In the genomic region with DNA sequence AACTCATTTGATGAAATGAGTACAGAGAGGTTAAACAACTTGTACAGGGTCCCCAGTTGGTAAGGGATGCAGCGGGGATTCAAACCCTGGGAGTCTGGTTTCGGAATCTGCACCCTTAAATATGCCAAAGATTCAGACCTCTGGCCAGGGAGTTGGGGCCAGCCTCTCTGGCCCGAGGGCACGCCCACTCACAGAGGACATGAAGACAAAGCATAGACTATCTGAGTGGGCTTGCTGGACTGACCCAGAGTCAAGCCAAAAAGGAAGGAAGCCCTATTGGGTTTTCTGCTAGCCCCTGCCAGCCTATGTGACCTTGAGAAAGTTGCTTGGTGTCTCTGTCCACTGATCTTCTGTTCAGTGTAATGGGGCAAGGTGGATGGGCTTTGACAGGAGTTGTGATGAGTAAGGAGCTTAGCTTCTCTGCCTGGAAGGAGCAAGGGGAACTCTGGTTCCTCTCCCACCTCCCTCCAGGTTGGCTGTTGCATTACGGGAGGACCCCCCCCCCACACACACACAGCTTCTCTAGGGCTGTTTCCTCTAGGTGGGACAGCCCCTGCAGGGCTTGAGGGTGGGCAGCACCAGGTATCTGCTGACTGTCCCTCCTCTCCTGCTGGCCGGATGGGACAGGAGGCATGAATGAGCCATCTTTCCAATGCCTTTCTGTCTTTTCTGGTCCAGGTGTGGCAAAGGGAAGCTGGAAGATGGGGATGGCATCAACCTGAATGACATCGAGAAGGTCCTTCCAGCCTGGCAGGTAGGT, we compare ENCODE assay signal across 25 cellular contexts.
DNase-seq lines count a peak whose midpoint lies in the region; ATAC-seq and TF ChIP-seq lines count a peak whose summit lies in the region.
"Had no signal": no experiment of that assay in that cellular context is flagged by ENCODE, and none has a peak within 500 bp of the region (broad histone marks: within the 10 kb centered on the region; RNA-seq: fewer than 3 reads in every experiment).

No MANE protein-coding gene starts in this region.

- H3K4me3 ChIP-seq in left ventricle myocardium inferior (no peak overlapping the region), upper lobe of right lung (no peak overlapping the region)
- H3K4me3 ChIP-seq: A549, GM12878, GM23338 had no signal

- H3K27ac ChIP-seq in left ventricle myocardium inferior (replicated peaks) (no peak overlapping the region), upper lobe of right lung (no peak overlapping the region)
- H3K27ac ChIP-seq: A549; BLaER1 treated with 17β-estradiol and CSF1 and Interleukin-3, amounts not matched to agents 10 nM and 100 nM had no signal

- H3K36me3 ChIP-seq in left ventricle myocardium inferior: peaks cover 51% of the 10 kb centered on the region
- no peaks in the 10 kb centered on the region for H3K36me3 ChIP-seq in upper lobe of right lung

- ATAC-seq in upper lobe of right lung: no peak
- ATAC-seq in HG03354 (IDR thresholded peaks at IDR 0.05; ENCODE audit: poor library complexity, severe bottlenecking, unreplicated experiment): no peak
- ATAC-seq: A549, GM12878, GM23338, HCT116 had no signal

- H3K36me3 Mint-ChIP-seq in mesothelial cell of epicardium: peaks cover 35% of the 10 kb centered on the region

- peaks cover 18% of the 10 kb centered on the region for H3K9me3 Mint-ChIP-seq in mesothelial cell of epicardium
- H3K9me3 Mint-ChIP-seq: CD4-positive, alpha-beta T cell had no signal

- TF ChIP-seq CTCF in left ventricle myocardium inferior (IDR thresholded peaks at IDR 0.05; ENCODE audit: borderline replicate concordance) (no peak), mesothelial cell of epicardium (IDR thresholded peaks at IDR 0.05; ENCODE audit: unreplicated experiment) (no peak), upper lobe of right lung (IDR thresholded peaks at IDR 0.05) (no peak)

- intact Hi-C loops in cardiac septum (cut with DNase I) (loop anchor here (10.0 kb wide), 2 partner anchors 635 to 775 kb away; no protein-coding TSS in a partner anchor), left ventricle myocardium inferior (cut with micrococcal nuclease) (loop anchor here (10.0 kb wide), 2 partner anchors 65 to 745 kb away; no protein-coding TSS in a partner anchor), posterior vena cava (cut with DNase I) (loop anchor here (10.0 kb wide), 4 partner anchors 125 to 745 kb away; no protein-coding TSS in a partner anchor), upper lobe of right lung (cut with DNase I) (loop anchor here (10.0 kb wide), 1 partner anchor 275 kb away; no protein-coding TSS in a partner anchor)

- DNase-seq in cardiac septum (ENCODE audit: low spot score) (peak; percentile 33), left ventricle myocardium inferior (no peak), mesothelial cell of epicardium (ENCODE audit: low spot score in 2 of 2, unreplicated experiment in 2 of 2) (peak; percentile 3 to 19), posterior vena cava (ENCODE audit: low spot score) (peak; percentile 55), upper lobe of right lung (peak; percentile 32), dermis blood vessel endothelial cell (no peak), MV-4-11 (lab: John Stamatoyannopoulos, UW) (no peak)
- DNase-seq: 8988T; ACHN; AML-193; BE2C; CD8-positive, alpha-beta memory T cell; DMS 273 treated with DMSO at 0.1 percent for 48 hours; DMS79; EL; GDM1; H9 had no signal

- H3K9me3 ChIP-seq in left ventricle myocardium inferior (replicated peaks) (peaks cover 16% of the 10 kb centered on the region), upper lobe of right lung (no peaks in the 10 kb centered on the region)
- H3K9me3 ChIP-seq: BE2C had no signal

- no peak overlapping the region for H3K27ac Mint-ChIP-seq in mesothelial cell of epicardium
- H3K27ac Mint-ChIP-seq: CD14-positive monocyte; CD4-positive, alpha-beta T cell; GM23338; H9 had no signal

- no peaks in the 10 kb centered on the region for H3K4me1 Mint-ChIP-seq in mesothelial cell of epicardium
- H3K4me1 Mint-ChIP-seq: CD8-positive, alpha-beta memory T cell; GM23338; H9 had no signal

- H3K4me1 ChIP-seq in left ventricle myocardium inferior (peaks cover 21% of the 10 kb centered on the region), upper lobe of right lung (no peaks in the 10 kb centered on the region)

- H3K4me3 Mint-ChIP-seq in mesothelial cell of epicardium: no peak overlapping the region
- H3K4me3 Mint-ChIP-seq: CD14-positive monocyte; CD4-positive, alpha-beta T cell; CD8-positive, alpha-beta memory T cell; GM23338; H9 had no signal

- H3K27me3 ChIP-seq in left ventricle myocardium inferior (ENCODE audit: low read depth): no peaks in the 10 kb centered on the region
- no peaks in the 10 kb centered on the region for H3K27me3 ChIP-seq in upper lobe of right lung
- H3K27me3 ChIP-seq: BE2C; BLaER1 treated with 17β-estradiol and CSF1 and Interleukin-3, amounts not matched to agents 10 nM and 100 nM had no signal

- no peaks in the 10 kb centered on the region for H3K27me3 Mint-ChIP-seq in mesothelial cell of epicardium (ENCODE audit: low read depth)
- H3K27me3 Mint-ChIP-seq: CD4-positive, alpha-beta T cell had no signal

Comparison
In these comparisons a context has a peak if more than half of its experiments do, and no peak if none do; other contexts are left out.
1. DNase-seq: peak in cardiac septum (single experiment), mesothelial cell of epicardium (2 of 2), posterior vena cava (single experiment) and upper lobe of right lung (single experiment); none in left ventricle myocardium inferior (single experiment), dermis blood vessel endothelial cell (single experiment) and MV-4-11 (single experiment).